ENCODE assay signal across 15 cellular contexts in the genomic region with DNA sequence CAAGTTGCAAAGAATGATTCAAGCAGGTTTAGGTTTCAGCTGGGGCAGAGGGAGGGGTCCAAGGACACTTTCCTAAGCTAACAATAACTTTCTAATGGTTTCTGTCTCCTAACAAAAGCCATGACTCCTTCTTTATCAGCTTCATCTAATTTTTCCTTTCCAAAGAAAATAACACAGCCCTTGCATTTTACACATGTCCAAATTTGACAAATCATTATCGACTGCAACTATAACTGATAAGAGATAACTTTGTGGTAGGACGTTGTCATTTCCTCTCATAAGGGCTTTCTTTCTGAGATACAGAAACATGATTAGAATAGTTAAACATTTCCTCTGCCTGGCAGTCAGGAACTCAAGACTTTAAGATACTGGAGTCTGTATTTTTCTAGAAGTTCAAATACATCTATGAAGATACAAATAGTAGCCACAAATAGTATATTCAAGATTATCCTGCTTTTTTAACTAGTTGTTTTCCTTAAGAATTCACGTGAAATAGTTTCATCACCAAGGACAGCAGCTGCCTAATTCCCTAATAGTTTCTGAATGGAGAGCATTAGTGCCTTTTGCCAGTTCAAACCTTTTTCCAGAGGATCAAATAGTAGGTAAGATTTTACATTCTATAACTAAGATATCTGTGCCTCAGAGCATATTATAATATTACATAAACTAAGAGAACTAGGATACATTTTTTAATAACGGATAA.
A peak's percentile ranks its signal among the peaks of the same experiment; 100 is the strongest.
DNase-seq lines count a peak whose midpoint lies in the region; ATAC-seq and TF ChIP-seq lines count a peak whose summit lies in the region.
"Had no signal": no experiment of that assay in that cellular context is flagged by ENCODE, and none has a peak within 500 bp of the region (broad histone marks: within the 10 kb centered on the region; RNA-seq: fewer than 3 reads in every experiment).

No MANE protein-coding gene starts in this region.

- H3K4me1 ChIP-seq in SJSA1 (replicated peaks): peaks cover 16% of the 10 kb centered on the region
- peaks cover 33% of the 10 kb centered on the region for H3K4me1 ChIP-seq in osteoblast (ENCODE audit: insufficient read depth, low read length)
- H3K4me1 ChIP-seq: BLaER1 had no signal

- H3K36me3 ChIP-seq in SJSA1 (no peaks in the 10 kb centered on the region), osteoblast (ENCODE audit: insufficient read depth, low read length) (no peaks in the 10 kb centered on the region)
- H3K36me3 ChIP-seq: BLaER1, transverse colon had no signal

- H4K20me1 ChIP-seq in osteoblast (ENCODE audit: insufficient read depth, low read length): no peaks in the 10 kb centered on the region
- H4K20me1 ChIP-seq: BLaER1 had no signal

- H3K4me3 ChIP-seq in SJSA1 (no peak overlapping the region), fibroblast of pulmonary artery (replicated peaks; ENCODE audit: low read depth, low read length) (no peak overlapping the region), osteoblast (ENCODE audit: insufficient read depth, low read length) (no peak overlapping the region)
- H3K4me3 ChIP-seq: BLaER1, transverse colon had no signal

- no peak overlapping the region for H3K4me3 Mint-ChIP-seq in activated CD4-positive, alpha-beta T cell treated with anti-CD3 and anti-CD28 coated beads for 36 hours
- no peak overlapping the region for H3K4me3 Mint-ChIP-seq in immature natural killer cell

- H2AFZ ChIP-seq in osteoblast (ENCODE audit: low read length): no peak overlapping the region

- peaks cover 5% of the 10 kb centered on the region for H3K36me3 Mint-ChIP-seq in activated CD4-positive, alpha-beta T cell treated with anti-CD3 and anti-CD28 coated beads for 36 hours (ENCODE audit: low read depth)
- H3K36me3 Mint-ChIP-seq in immature natural killer cell: peaks cover 5 to 7% (median 5%) of the 10 kb centered on the region in 3 donors

- peak overlapping the region; percentile 56 for H3K4me2 ChIP-seq in osteoblast (ENCODE audit: insufficient read depth, low read length)
- H3K4me2 ChIP-seq: BLaER1, KMS-11 had no signal

- H3K4me1 Mint-ChIP-seq in activated CD4-positive, alpha-beta T cell treated with anti-CD3 and anti-CD28 coated beads for 36 hours: peaks cover 8% of the 10 kb centered on the region
- H3K4me1 Mint-ChIP-seq in immature natural killer cell: peaks cover 9 to 10% of the 10 kb centered on the region in 2 donors

- no peak for TF ChIP-seq CTCF in fibroblast of pulmonary artery (IDR thresholded peaks at IDR 0.05; ENCODE audit: low read length, missing control alignments)
- TF ChIP-seq CTCF in osteoblast (IDR thresholded peaks at IDR 0.05; ENCODE audit: extremely low read depth, low read depth, low read length): no peak

- intact Hi-C loops in activated CD4-positive, alpha-beta T cell treated with anti-CD3 and anti-CD28 coated beads for 36 hours (cut with DNase I, micrococcal nuclease): no loop called here

- H3K9me3 ChIP-seq in SJSA1 (replicated peaks) (no peaks in the 10 kb centered on the region), osteoblast (ENCODE audit: low read depth, low read length) (no peaks in the 10 kb centered on the region)
- H3K9me3 ChIP-seq: BLaER1, transverse colon had no signal

- no peak overlapping the region for H3K27ac Mint-ChIP-seq in activated CD4-positive, alpha-beta T cell treated with anti-CD3 and anti-CD28 coated beads for 36 hours
- no peak overlapping the region for H3K27ac Mint-ChIP-seq in immature natural killer cell

- H3K27ac ChIP-seq in SJSA1 (peak overlapping the region; percentile 70), osteoblast (ENCODE audit: low read depth, low read length) (peak overlapping the region; percentile 84)
- H3K27ac ChIP-seq: BLaER1, KMS-11 had no signal

- POLR2A ChIA-PET in activated CD4-positive, alpha-beta T cell treated with anti-CD3 and anti-CD28 coated beads for 36 hours (lab: Charles Lee): no interaction called here

- no peaks in the 10 kb centered on the region for H3K27me3 ChIP-seq in SJSA1 (replicated peaks)
- H3K27me3 ChIP-seq in osteoblast (ENCODE audit: insufficient read depth, low read length): no peaks in the 10 kb centered on the region
- H3K27me3 ChIP-seq: BLaER1, transverse colon had no signal

- no peaks in the 10 kb centered on the region for H3K9me3 Mint-ChIP-seq in activated CD4-positive, alpha-beta T cell treated with anti-CD3 and anti-CD28 coated beads for 36 hours (ENCODE audit: low read depth)
- H3K9me3 Mint-ChIP-seq in immature natural killer cell: no peaks in the 10 kb centered on the region

- no peak for ATAC-seq in activated CD4-positive, alpha-beta T cell treated with anti-CD3 and anti-CD28 coated beads for 36 hours
- ATAC-seq in GM19452 (IDR thresholded peaks at IDR 0.05; ENCODE audit: unreplicated experiment): no peak

- CTCF ChIA-PET in activated CD4-positive, alpha-beta T cell treated with anti-CD3 and anti-CD28 coated beads for 36 hours (lab: Charles Lee): interaction anchor here (1.4 kb wide), 1 partner anchor 17 kb away, joined by 3 read pairs; no protein-coding TSS in a partner anchor

- DNase-seq in EH (ENCODE audit: low read depth) (peak; percentile 57), SJSA1 (ENCODE audit: low read depth in 1 of 2, low spot score in 2 of 2) (no peak), fibroblast of pulmonary artery (ENCODE audit: low read depth) (peak; percentile 58), osteoblast (ENCODE audit: insufficient read length, low spot score, missing footprints) (peak; percentile 9), GDM1 (lab: John Stamatoyannopoulos, UW) (no peak), immature natural killer cell (no peak)
- DNase-seq in activated CD4-positive, alpha-beta T cell treated with anti-CD3 and anti-CD28 coated beads for 36 hours: no peak
- DNase-seq: activated naive CD4-positive, alpha-beta T cell treated with anti-CD3 and anti-CD28 coated beads, Interleukin-2, amount 50 U/mL, for 16 hours; DND-41; NCI-H146; SHP77 treated with DMSO at 0.1 percent for 48 hours; transverse colon had no signal

- H3K79me2 ChIP-seq in osteoblast (ENCODE audit: insufficient read depth, low read length): no peaks in the 10 kb centered on the region

- no peaks in the 10 kb centered on the region for H3K27me3 Mint-ChIP-seq in activated CD4-positive, alpha-beta T cell treated with anti-CD3 and anti-CD28 coated beads for 36 hours
- no peaks in the 10 kb centered on the region for H3K27me3 Mint-ChIP-seq in immature natural killer cell (ENCODE audit: low read depth in 3 of 3)

Comparison
In these comparisons a context has a peak if more than half of its experiments do, and no peak if none do; other contexts are left out.
1. DNase-seq: peak in EH (single experiment), fibroblast of pulmonary artery (single experiment) and osteoblast (single experiment); none in SJSA1 (0 of 2), GDM1 (single experiment), activated CD4-positive, alpha-beta T cell treated with anti-CD3 and anti-CD28 coated beads for 36 hours (single experiment) and immature natural killer cell (0 of 3).